8 cellular contexts compared by ENCODE assay signal in the genomic region with DNA sequence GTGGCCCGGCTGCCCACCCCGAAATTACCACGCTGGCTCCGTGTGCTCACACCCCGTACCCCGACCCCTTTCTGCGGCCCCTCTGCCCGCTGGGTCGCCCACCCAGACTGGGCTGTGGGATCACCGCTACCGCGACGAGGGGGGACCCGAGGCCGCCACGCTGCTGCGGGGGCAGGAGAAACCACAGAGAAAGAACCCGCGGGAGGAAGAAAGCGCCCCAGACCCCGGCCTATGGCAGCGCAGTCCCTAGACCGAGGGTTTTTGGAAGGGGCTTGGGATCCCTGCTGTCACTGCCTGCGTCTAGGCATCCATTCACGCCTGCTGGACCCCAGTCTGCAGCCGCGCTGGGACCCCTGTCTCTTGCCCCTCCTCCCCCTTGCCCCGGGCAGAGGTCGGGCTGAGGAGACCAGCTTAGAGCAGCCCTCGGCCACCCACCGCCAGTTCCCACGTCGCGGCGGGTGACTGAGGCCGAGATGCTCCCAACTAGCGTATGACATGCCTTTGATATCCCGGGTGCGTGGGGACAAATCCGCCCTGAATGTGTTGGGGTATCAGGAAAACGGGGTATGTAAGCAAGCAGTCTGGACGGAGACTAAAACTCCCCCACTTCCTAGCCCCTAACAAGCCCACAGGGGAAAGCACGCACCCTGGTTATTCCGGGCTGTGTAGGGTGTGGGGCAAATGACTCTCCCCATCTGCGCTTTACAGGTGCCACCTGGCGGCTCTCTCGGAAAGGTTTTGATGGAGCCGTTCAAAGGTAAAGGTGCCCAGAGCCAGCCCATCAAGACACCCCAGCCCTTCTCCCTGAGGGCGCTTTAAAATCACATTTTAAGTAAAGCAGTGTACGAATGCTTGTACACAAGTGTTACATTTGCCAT. TPM values are rescaled to one million over a fixed set of nuclear protein-coding genes. Genes with fewer than 3 reads are reported as not detected.
DNase-seq lines count a peak whose midpoint lies in the region; ATAC-seq and TF ChIP-seq lines count a peak whose summit lies in the region.

No MANE protein-coding gene starts in this region.

- peaks cover 4% of the 10 kb centered on the region for H3K4me1 ChIP-seq in mammary epithelial cell (ENCODE audit: insufficient read depth, low read length)

- intact Hi-C loops in mammary epithelial cell (cut with micrococcal nuclease): loop anchor here (1.0 to 10.0 kb wide), 10 partner anchors 126 to 1688 kb away; no protein-coding TSS in a partner anchor

- peak overlapping the region; percentile 43 for H3K4me3 ChIP-seq in Jurkat, Clone E6-1 (ENCODE audit: low read length)
- H3K4me3 ChIP-seq in mammary epithelial cell (replicated peaks in 1 of 3; ENCODE audit: insufficient read depth in 1 of 3, low read depth in 2 of 3, low read length in 3 of 3): peak overlapping the region; percentile 59 to 88 (median 73)

- peaks cover 15% of the 10 kb centered on the region for H3K4me1 Mint-ChIP-seq in WTC11

- H3K36me3 Mint-ChIP-seq in WTC11: no peaks in the 10 kb centered on the region

- H3K36me3 ChIP-seq in mammary epithelial cell (ENCODE audit: insufficient read depth, low read length): no peaks in the 10 kb centered on the region

- H4K20me1 ChIP-seq in mammary epithelial cell (ENCODE audit: insufficient read depth, low read length): no peaks in the 10 kb centered on the region

- H2AFZ ChIP-seq in mammary epithelial cell (ENCODE audit: low read depth, low read length): peak overlapping the region; percentile 94

- BruUV-seq in mammary epithelial cell (replicated peaks; lab: Mats Ljungman, UMichigan): no TSS peak

- peak; percentile 27 for DNase-seq in Jurkat, Clone E6-1 (ENCODE audit: low read depth, low spot score)
- DNase-seq in WTC11 (ENCODE audit: low spot score) (peak; percentile 61), mammary epithelial cell (peak; percentile 68)
- DNase-seq in stimulated activated CD4-positive, alpha-beta T cell treated with anti-CD3 and anti-CD28 coated beads, Interleukin-2, amount 100 ng/mL, for 48 hours: peak; percentile 57 to 64

- in situ Hi-C loops in mammary epithelial cell (cut with MboI; ENCODE audit: low sequenced_read_pairs in 2 of 2): loop anchor here (10.0 to 25.0 kb wide), 2 partner anchors 492 to 710 kb away; no protein-coding TSS in a partner anchor

- 0 out of 2 replicates have a peak, but pooled peaks cover 3% of the 10 kb centered on the region for H3K9me3 Mint-ChIP-seq in WTC11

- dilution Hi-C loops in mammary epithelial cell (cut with HindIII; ENCODE audit: low sequenced_read_pairs): no loop called here

- no peak overlapping the region for H3K9ac ChIP-seq in mammary epithelial cell (ENCODE audit: insufficient read depth, low read length)

- H3K9me3 ChIP-seq in mammary epithelial cell (replicated peaks; ENCODE audit: insufficient read depth, low read length): no peaks in the 10 kb centered on the region

- H3K79me2 ChIP-seq in mammary epithelial cell (ENCODE audit: insufficient read depth, low read length): no peaks in the 10 kb centered on the region

- ATAC-seq in GM19035 (IDR thresholded peaks at IDR 0.05; ENCODE audit: unreplicated experiment): peak; percentile 53
- peak; percentile 75 for ATAC-seq in WTC11
- ATAC-seq in GM18867 (IDR thresholded peaks at IDR 0.05; ENCODE audit: unreplicated experiment): no peak

- H3K27me3 ChIP-seq in mammary epithelial cell (ENCODE audit: insufficient read depth, low read length) (peaks cover 3% of the 10 kb centered on the region), layer of hippocampus (ENCODE audit: control insufficient read depth, insufficient read depth, low read length) (peaks cover 9% of the 10 kb centered on the region)

- CTCF ChIA-PET in WTC11 (lab: Charles Lee) (interaction anchor here (1.1 to 1.3 kb wide), 3 partner anchors 16 to 720 kb away, joined by 3 to 4 read pairs (median 3); no protein-coding TSS in a partner anchor), mammary epithelial cell (lab: Charles Lee; ENCODE audit: low non-redundant PET) (no interaction called here)

- H3K4me3 Mint-ChIP-seq in WTC11: peak overlapping the region; percentile 82

- peaks cover 60% of the 10 kb centered on the region for H3K27me3 Mint-ChIP-seq in WTC11 (ENCODE audit: low read depth)

- TF ChIP-seq CTCF in 22Rv1 (IDR thresholded peaks at IDR 0.05) (peak; percentile 80), WTC11 (IDR thresholded peaks at IDR 0.05) (0 out of 2 replicates have a peak, but pooled peaks have one; percentile 18), mammary epithelial cell (conservative IDR thresholded peaks at IDR 0.05 in 1 of 2, IDR thresholded peaks at IDR 0.05 in 1 of 2; ENCODE audit: extremely low read depth in 1 of 2, insufficient read depth in 1 of 2, low read depth in 1 of 2, low read length in 2 of 2) (peak; percentile 67 to 81)

- 5% methylated on average over 16 of the region's 50 CpGs for WGBS in mammary epithelial cell (ENCODE audit: low coverage, missing lambda C conversion rate)

- H3K27ac Mint-ChIP-seq in WTC11: no peak overlapping the region

- H3K4me2 ChIP-seq in mammary epithelial cell (ENCODE audit: insufficient read depth, low read depth, low read length): peak overlapping the region; percentile 99

- H3K27ac ChIP-seq in 22Rv1 (peak overlapping the region; percentile 22; the same call in 1 of the 2 replicates), mammary epithelial cell (ENCODE audit: insufficient read depth, low read depth, low read length) (no peak overlapping the region), layer of hippocampus (ENCODE audit: low read depth, low read length) (peak overlapping the region; percentile 56)

- POLR2A ChIA-PET in WTC11 (lab: Charles Lee): no interaction called here

TF ChIP-seq in WTC11, 78 proteins besides CTCF, POLR2A, EP300 and RAD21:
- TF ChIP-seq, protein P1, sequence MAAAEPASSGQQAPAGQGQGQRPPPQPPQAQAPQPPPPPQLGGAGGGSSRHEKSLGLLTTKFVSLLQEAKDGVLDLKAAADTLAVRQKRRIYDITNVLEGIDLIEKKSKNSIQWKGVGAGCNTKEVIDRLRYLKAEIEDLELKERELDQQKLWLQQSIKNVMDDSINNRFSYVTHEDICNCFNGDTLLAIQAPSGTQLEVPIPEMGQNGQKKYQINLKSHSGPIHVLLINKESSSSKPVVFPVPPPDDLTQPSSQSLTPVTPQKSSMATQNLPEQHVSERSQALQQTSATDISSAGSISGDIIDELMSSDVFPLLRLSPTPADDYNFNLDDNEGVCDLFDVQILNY (CRISPR knock-in tag; IDR thresholded peaks at IDR 0.05): no peak
- TF ChIP-seq KAT7 (CRISPR knock-in tag; IDR thresholded peaks at IDR 0.05; ENCODE audit: borderline replicate concordance): no peak

RNA-seq across cellular contexts. Expression of a gene that starts 0.9 kb away (rescaled TPM):
- 1.2 TPM for polyA plus RNA-seq in Jurkat, Clone E6-1 (2012; ENCODE audit: insufficient read depth, insufficient read length)
- total RNA-seq in WTC11 (2021) (0.57 to 0.92 TPM (median 0.62 TPM) in 3 replicates), mammary epithelial cell (10 to 100 TPM; 80.0 to 87.2 TPM)
- polyA plus RNA-seq in mammary epithelial cell: 38.5 TPM
- polyA minus RNA-seq in mammary epithelial cell: 100 TPM

Comparison
In these comparisons a context has a peak if more than half of its experiments do, and no peak if none do; other contexts are left out.
1. CTCF ChIP-seq: peak in every context shown above with its lines; median percentile 80 in 22Rv1; 74 in mammary epithelial cell; 18 in WTC11.
2. RNA of a gene that starts 0.9 kb away (total RNA-seq): 80.0 to 87.2 TPM in mammary epithelial cell; 0.57 to 0.92 TPM in WTC11; every median in the first group is over 10 times any median in the second.
3. Peak in every context shown above with its lines, with median percentiles within 50 percentile points of each other: DNase-seq.